19 cellular contexts compared by ENCODE assay signal in the genomic region with DNA sequence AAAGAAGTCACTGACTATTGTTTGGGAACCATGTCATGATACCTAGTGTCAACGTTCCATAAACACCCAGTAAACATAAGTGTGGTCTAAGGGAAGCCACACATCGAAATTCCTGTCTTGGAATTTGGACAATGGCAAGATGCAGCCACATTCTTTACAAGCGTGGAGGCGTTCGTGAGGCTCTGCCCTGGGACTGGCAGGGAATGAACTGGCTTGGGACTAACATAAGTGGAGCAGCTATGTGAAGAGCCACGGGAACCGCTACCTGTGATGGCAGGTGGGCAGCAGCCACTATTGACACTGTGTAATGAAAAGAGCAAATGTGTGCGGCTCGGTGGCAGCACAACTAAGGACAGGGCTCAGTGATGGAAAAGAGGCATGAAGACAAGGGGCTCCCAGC. TPM values are rescaled to one million over a fixed set of nuclear protein-coding genes. Genes with fewer than 3 reads are reported as not detected.
DNase-seq lines count a peak whose midpoint lies in the region; ATAC-seq and TF ChIP-seq lines count a peak whose summit lies in the region.
"Had no signal": no experiment of that assay in that cellular context is flagged by ENCODE, and none has a peak within 500 bp of the region (broad histone marks: within the 10 kb centered on the region; RNA-seq: fewer than 3 reads in every experiment).

No MANE protein-coding gene starts in this region.

- H2AFZ ChIP-seq in GM23248 (peak overlapping the region; percentile 51; the same call in 1 of the 2 replicates), smooth muscle cell (ENCODE audit: low read depth) (no peak overlapping the region)

- no peak for TF ChIP-seq POLR2A in adrenal gland (IDR thresholded peaks at IDR 0.05)

- H3K4me1 ChIP-seq in GM23248 (ENCODE audit: insufficient read depth) (no peaks in the 10 kb centered on the region), adrenal gland (replicated peaks in 1 of 2) (no peaks in the 10 kb centered on the region), mesendoderm (ENCODE audit: control insufficient read depth, low read depth, low read length) (peaks cover 2% of the 10 kb centered on the region), smooth muscle cell (ENCODE audit: low read depth) (peaks cover 10% of the 10 kb centered on the region)

- H3K4ac ChIP-seq in mesendoderm (ENCODE audit: low read depth, low read length): no peak overlapping the region

- H3K4me3 ChIP-seq in GM23248 (no peak overlapping the region), adrenal gland (no peak overlapping the region), mesendoderm (ENCODE audit: low read length) (no peak overlapping the region), smooth muscle cell (no peak overlapping the region)

- no peaks in the 10 kb centered on the region for H3K9me3 ChIP-seq in GM23248 (ENCODE audit: low read depth)
- no peaks in the 10 kb centered on the region for H3K9me3 ChIP-seq in adrenal gland (replicated peaks in 1 of 3)
- H3K9me3 ChIP-seq in smooth muscle cell (replicated peaks; ENCODE audit: low read depth): no peaks in the 10 kb centered on the region

- no peaks in the 10 kb centered on the region for H3K79me1 ChIP-seq in mesendoderm (ENCODE audit: low read length)

- no peaks in the 10 kb centered on the region for H4K20me1 ChIP-seq in GM23248 (ENCODE audit: insufficient read depth)
- no peaks in the 10 kb centered on the region for H4K20me1 ChIP-seq in smooth muscle cell (ENCODE audit: low read depth)

- no peak for TF ChIP-seq CTCF in adrenal gland (IDR thresholded peaks at IDR 0.05)
- no peak for TF ChIP-seq CTCF in smooth muscle cell (IDR thresholded peaks at IDR 0.05; ENCODE audit: borderline replicate concordance, insufficient read depth, poor library complexity, severe bottlenecking)

- H3K9ac ChIP-seq in GM23248 (no peak overlapping the region), mesendoderm (ENCODE audit: low read length) (no peak overlapping the region), smooth muscle cell (ENCODE audit: low read depth) (no peak overlapping the region)
- H3K9ac ChIP-seq: KMS-11 had no signal

- H2BK5ac ChIP-seq in mesendoderm (ENCODE audit: low read length): no peak overlapping the region

- in situ Hi-C loops in GM23248 (cut with MboI): no loop called here

- no peak overlapping the region for H3K23ac ChIP-seq in mesendoderm (ENCODE audit: low read length)

- ATAC-seq in HG02970 (IDR thresholded peaks at IDR 0.05; ENCODE audit: low FRiP score, unreplicated experiment): no peak
- ATAC-seq: natural killer cell treated with Interleukin-12 subunit alpha and Interleukin-12 subunit beta and Interleukin-15 and Interleukin-18, amount 100 ng/mL, for 72 hours had no signal

- H2AK5ac ChIP-seq in mesendoderm (ENCODE audit: low read length): no peak overlapping the region

- H3K27me3 ChIP-seq in GM23248 (replicated peaks; ENCODE audit: insufficient read depth) (no peaks in the 10 kb centered on the region), adrenal gland (no peaks in the 10 kb centered on the region), mesendoderm (ENCODE audit: insufficient read depth, low read length, poor library complexity) (no peaks in the 10 kb centered on the region), smooth muscle cell (ENCODE audit: low read depth) (no peaks in the 10 kb centered on the region)

- H4K5ac ChIP-seq in mesendoderm (ENCODE audit: low read length): no peak overlapping the region

- H2BK15ac ChIP-seq in mesendoderm (replicated peaks; ENCODE audit: low read depth): no peak overlapping the region

- no peak overlapping the region for H3K18ac ChIP-seq in mesendoderm (ENCODE audit: low read length)

- H4K8ac ChIP-seq in mesendoderm (ENCODE audit: low read depth, low read length): no peak overlapping the region

- H3K27ac ChIP-seq in GM23248 (no peak overlapping the region), adrenal gland (peak overlapping the region in 3 of 5 donors; percentile 21 to 79 (median 68)), mesendoderm (ENCODE audit: low read depth, low read length) (no peak overlapping the region), smooth muscle cell (ENCODE audit: low read depth) (no peak overlapping the region)
- H3K27ac ChIP-seq: KMS-11 had no signal

- no peaks in the 10 kb centered on the region for H3K9me2 ChIP-seq in GM23248 (ENCODE audit: insufficient read depth)

- H3K36me3 ChIP-seq in GM23248 (ENCODE audit: low read depth) (no peaks in the 10 kb centered on the region), adrenal gland (replicated peaks in 1 of 2) (no peaks in the 10 kb centered on the region), mesendoderm (ENCODE audit: control insufficient read depth, insufficient read depth, low read length) (no peaks in the 10 kb centered on the region), smooth muscle cell (ENCODE audit: low read depth) (no peaks in the 10 kb centered on the region)

- DNase-seq in GM23248 (no peak), adrenal gland (no peak), mesendoderm (peak; percentile 24), smooth muscle cell (lab: John Stamatoyannopoulos, UW; ENCODE audit: unreplicated experiment) (no peak), GM19238 (ENCODE audit: insufficient read length, low spot score) (no peak), NCI-H1092 (lab: John Stamatoyannopoulos, UW) (no peak), glomerular visceral epithelial cell (ENCODE audit: extremely low spot score) (no peak)
- DNase-seq: AML-193, amniotic stem cell, NCI-H1105, NCI-H2171, NCI-H748 treated with DMSO at 0.1 percent for 48 hours had no signal

- 85% methylated on average over 9 of the region's 9 CpGs for WGBS in GM23248 (ENCODE audit: low coverage in 1 of 2, low lambda C conversion rate in 2 of 2, missing lambda C conversion rate in 2 of 2), 2 experiments
- 73 to 88% (median 83%) methylated on average over 8 to 9 of the region's 9 CpGs for WGBS in adrenal gland, 4 donors
- no CpG with 5 or more reads among the region's 9 CpGs for WGBS in mesendoderm (ENCODE audit: extremely low coverage, insufficient coverage, low lambda C conversion rate)
- WGBS in smooth muscle cell (ENCODE audit: low lambda C conversion rate): 82% methylated on average over 9 of the region's 9 CpGs

- H2BK120ac ChIP-seq in mesendoderm (ENCODE audit: low read depth, low read length): no peak overlapping the region

- H3K79me2 ChIP-seq in GM23248 (ENCODE audit: insufficient read depth) (no peaks in the 10 kb centered on the region), mesendoderm (ENCODE audit: control insufficient read depth, insufficient read depth, low read length) (no peaks in the 10 kb centered on the region), smooth muscle cell (ENCODE audit: low read depth) (no peaks in the 10 kb centered on the region)

- no peaks in the 10 kb centered on the region for H3F3A ChIP-seq in GM23248 (ENCODE audit: insufficient read depth)
- H3F3A ChIP-seq in smooth muscle cell (ENCODE audit: low read depth): no peaks in the 10 kb centered on the region

- intact Hi-C loops in adrenal gland (cut with DNase I): no loop called here

- no peak overlapping the region for H3K4me2 ChIP-seq in GM23248 (ENCODE audit: unreplicated experiment)
- no peak overlapping the region for H3K4me2 ChIP-seq in mesendoderm (ENCODE audit: low read length)
- peak overlapping the region; percentile 62 for H3K4me2 ChIP-seq in smooth muscle cell
- H3K4me2 ChIP-seq: KMS-11 had no signal

- no peak overlapping the region for H3K56ac ChIP-seq in mesendoderm (ENCODE audit: low read length)

RNA-seq across cellular contexts. Expression of a gene that starts 10.0 kb away (rescaled TPM):
- not detected in 2 replicates for total RNA-seq in GM23248 (2014; rRNA removed; shearing (Covaris generic))
- polyA plus RNA-seq in GM23248 (2016; fragmentation: Nextera tagmentation; extraction: Ambion mirVana): 0.24 and 0.46 TPM in 2 replicates
- total RNA-seq in adrenal gland: 1 to 10 TPM in 7 of 8 donors, under 1 TPM in 1; 0.87 to 9.1 (median 2.5) TPM
- 1 to 10 TPM; 1.9 to 5.9 (median 5.5) TPM for polyA plus RNA-seq in adrenal gland
- polyA plus RNA-seq in mesendoderm (2013, experiment 1 of 2): not detected
- polyA plus RNA-seq in mesendoderm (2013, experiment 2 of 2): not detected
- total RNA-seq in smooth muscle cell: 0.04 and 0.54 TPM in 2 replicates
- 0.29 and 1.0 TPM in 2 replicates for polyA plus RNA-seq in smooth muscle cell
- total RNA-seq: endodermal cell; lung microvascular endothelial cell; natural killer cell treated with Interleukin-12 subunit alpha and Interleukin-12 subunit beta and Interleukin-15 and Interleukin-18, amount 100 ng/mL, for 72 hours; renal cortical epithelial cell had no signal

RNA-seq across cellular contexts. Expression of a gene that starts 12.1 kb away (rescaled TPM):
- total RNA-seq in GM23248 (2014; rRNA removed; shearing (Covaris generic)): not detected in 2 replicates
- polyA plus RNA-seq in GM23248 (2016; fragmentation: Nextera tagmentation; extraction: Ambion mirVana) (not detected in 2 replicates), adrenal gland (not detected), smooth muscle cell (0.14 TPM in 1 of 2 replicates, not detected in the other)
- total RNA-seq in adrenal gland (not detected), smooth muscle cell (not detected in 2 replicates)
- polyA plus RNA-seq in mesendoderm (2013, experiment 1 of 2): not detected
- polyA plus RNA-seq in mesendoderm (2013, experiment 2 of 2): not detected
- total RNA-seq: cerebellum; lung microvascular endothelial cell; natural killer cell treated with Interleukin-12 subunit alpha and Interleukin-12 subunit beta and Interleukin-15 and Interleukin-18, amount 100 ng/mL, for 72 hours; renal cortical epithelial cell had no signal

RNA-seq across cellular contexts. Expression of a gene that starts 32.2 kb away (rescaled TPM):
- 12.4 and 23.9 TPM in 2 replicates for total RNA-seq in GM23248 (2014; rRNA removed; shearing (Covaris generic))
- polyA plus RNA-seq in GM23248 (2016; fragmentation: Nextera tagmentation; extraction: Ambion mirVana) (15.4 TPM in 2 replicates), adrenal gland (1 to 10 TPM in 2 of 3 donors, under 1 TPM in 1; 0.97 to 2.4 (median 1.0) TPM), smooth muscle cell (8.1 and 9.6 TPM in 2 replicates)
- total RNA-seq in adrenal gland (1 to 10 TPM in 7 of 8 donors, under 1 TPM in 1; 0.79 to 4.9 (median 2.7) TPM), smooth muscle cell (2.3 and 3.7 TPM in 2 replicates)
- polyA plus RNA-seq in mesendoderm (2013, experiment 1 of 2): 109 TPM
- polyA plus RNA-seq in mesendoderm (2013, experiment 2 of 2): 111 TPM

RNA-seq across cellular contexts. Expression of a gene that starts 32.2 kb away (rescaled TPM):
- total RNA-seq in GM23248 (2014; rRNA removed; shearing (Covaris generic)): 27.6 and 35.3 TPM in 2 replicates
- polyA plus RNA-seq in GM23248 (2016; fragmentation: Nextera tagmentation; extraction: Ambion mirVana) (38.4 and 40.3 TPM in 2 replicates), adrenal gland (10 to 100 TPM; 14.2 to 29.0 (median 15.5) TPM), smooth muscle cell (23.4 and 29.7 TPM in 2 replicates)
- total RNA-seq in adrenal gland (10 to 100 TPM in 7 of 8 donors, 1 to 10 TPM in 1; 5.0 to 18.8 (median 14.1) TPM), smooth muscle cell (20.5 and 22.6 TPM in 2 replicates)
- polyA plus RNA-seq in mesendoderm (2013, experiment 1 of 2): 66.8 TPM
- polyA plus RNA-seq in mesendoderm (2013, experiment 2 of 2): 70.5 TPM

RNA-seq across cellular contexts. Expression of a gene that starts 32.3 kb away (rescaled TPM):
- 14.4 and 15.7 TPM in 2 replicates for total RNA-seq in GM23248 (2014; rRNA removed; shearing (Covaris generic))
- polyA plus RNA-seq in GM23248 (2016; fragmentation: Nextera tagmentation; extraction: Ambion mirVana) (19.1 and 21.9 TPM in 2 replicates), adrenal gland (10 to 100 TPM; 28.8 to 63.0 (median 47.7) TPM), smooth muscle cell (21.5 and 22.3 TPM in 2 replicates)
- total RNA-seq in adrenal gland (10 to 100 TPM; 20.3 to 46.2 (median 25.5) TPM), smooth muscle cell (14.3 and 14.6 TPM in 2 replicates)
- 12.8 TPM for polyA plus RNA-seq in mesendoderm (2013, experiment 1 of 2)
- polyA plus RNA-seq in mesendoderm (2013, experiment 2 of 2): 12.4 TPM

Comparison
In these comparisons a context has a peak if more than half of its experiments do, and no peak if none do; other contexts are left out.
1. H3K27ac ChIP-seq: peak in adrenal gland (3 of 5); none in GM23248 (single experiment), mesendoderm (single experiment) and smooth muscle cell (single experiment).